ENCODE assay signal across 17 cellular contexts in the genomic region with DNA sequence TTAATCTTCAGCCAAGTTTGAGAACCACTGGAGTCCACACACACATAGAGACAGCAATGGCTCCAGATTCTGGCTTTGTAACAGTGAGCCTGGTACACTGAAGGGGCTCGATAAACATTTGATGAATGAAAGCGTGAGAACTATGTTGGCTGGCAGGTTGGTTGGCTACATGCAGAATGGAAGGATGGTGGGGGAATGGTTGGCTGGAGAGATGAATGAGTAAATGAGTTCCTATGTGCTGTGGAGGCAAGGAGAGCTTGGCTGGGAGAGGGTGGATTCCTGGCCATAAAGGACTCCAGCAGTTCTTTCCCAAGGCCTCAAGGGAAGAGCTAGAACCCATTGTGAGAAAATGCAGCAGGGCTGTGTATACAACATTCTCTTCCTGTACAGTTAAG.
A peak's percentile ranks its signal among the peaks of the same experiment; 100 is the strongest.
DNase-seq lines count a peak whose midpoint lies in the region; ATAC-seq and TF ChIP-seq lines count a peak whose summit lies in the region.
"Had no signal": no experiment of that assay in that cellular context is flagged by ENCODE, and none has a peak within 500 bp of the region (broad histone marks: within the 10 kb centered on the region; RNA-seq: fewer than 3 reads in every experiment).

No MANE protein-coding gene starts in this region.

- H3K27ac ChIP-seq in MM.1S (ENCODE audit: low read length): peak overlapping the region; percentile 43; the same call in 1 of the 2 replicates
- no peak overlapping the region for H3K27ac ChIP-seq in trophoblast cell (ENCODE audit: low read depth, low read length)
- H3K27ac ChIP-seq: C4-2B had no signal

- no peak overlapping the region for H4K8ac ChIP-seq in trophoblast cell (ENCODE audit: low read depth, low read length)

- WGBS in trophoblast cell (ENCODE audit: extremely low coverage, insufficient coverage, insufficient read length): no CpG with 5 or more reads among the region's 2 CpGs

- no peak overlapping the region for H3K4ac ChIP-seq in trophoblast cell (ENCODE audit: low read depth, low read length)

- intact Hi-C loops in natural killer cell (cut with micrococcal nuclease) (no loop called here), cardiac septum (cut with DNase I) (no loop called here)

- no peak overlapping the region for H2BK12ac ChIP-seq in trophoblast cell (ENCODE audit: low read length)

- H3K18ac ChIP-seq in trophoblast cell (ENCODE audit: low read length): no peak overlapping the region

- H3K27me3 Mint-ChIP-seq in natural killer cell (ENCODE audit: low read depth in 2 of 2): peaks cover 13 to 15% of the 10 kb centered on the region in 2 donors
- peaks cover 7 to 14% of the 10 kb centered on the region in 2 donors for H3K27me3 Mint-ChIP-seq in natural killer cell treated with Interleukin-12 subunit alpha and Interleukin-12 subunit beta and Interleukin-15 and Interleukin-18, amount 100 ng/mL, for 72 hours

- no peak overlapping the region for H3K14ac ChIP-seq in trophoblast cell (ENCODE audit: low read length)

- no peak for ATAC-seq in natural killer cell
- ATAC-seq in natural killer cell treated with Interleukin-12 subunit alpha and Interleukin-12 subunit beta and Interleukin-15 and Interleukin-18, amount 100 ng/mL, for 72 hours: no peak
- ATAC-seq in HG03342 (IDR thresholded peaks at IDR 0.05; ENCODE audit: unreplicated experiment): no peak
- ATAC-seq: GM23338, HepG2 had no signal

- peaks cover 14 to 23% of the 10 kb centered on the region in 2 donors for H3K4me1 Mint-ChIP-seq in natural killer cell
- peaks cover 13% of the 10 kb centered on the region in 2 donors for H3K4me1 Mint-ChIP-seq in natural killer cell treated with Interleukin-12 subunit alpha and Interleukin-12 subunit beta and Interleukin-15 and Interleukin-18, amount 100 ng/mL, for 72 hours (ENCODE audit: low read depth in 2 of 2)
- H3K4me1 Mint-ChIP-seq: B cell had no signal

- H3K23ac ChIP-seq in trophoblast cell (ENCODE audit: low read length): no peak overlapping the region

- H2BK120ac ChIP-seq in trophoblast cell (ENCODE audit: insufficient read depth, low read length, poor library complexity): no peak overlapping the region

- no peak overlapping the region for H4K91ac ChIP-seq in trophoblast cell (ENCODE audit: low read depth, low read length)

- H3K9me3 Mint-ChIP-seq in natural killer cell: no peaks in the 10 kb centered on the region
- H3K9me3 Mint-ChIP-seq in natural killer cell treated with Interleukin-12 subunit alpha and Interleukin-12 subunit beta and Interleukin-15 and Interleukin-18, amount 100 ng/mL, for 72 hours: no peaks in the 10 kb centered on the region
- H3K9me3 Mint-ChIP-seq: CD4-positive, alpha-beta T cell; GM23338; IgD-negative memory B cell had no signal

- H3K9ac ChIP-seq in MM.1S (ENCODE audit: low read length) (no peak overlapping the region), trophoblast cell (ENCODE audit: low read length) (no peak overlapping the region)

- no peak for DNase-seq in natural killer cell
- no peak for DNase-seq in natural killer cell treated with Interleukin-12 subunit alpha and Interleukin-12 subunit beta and Interleukin-15 and Interleukin-18, amount 100 ng/mL, for 72 hours (ENCODE audit: low spot score)
- no peak for DNase-seq in MM.1S
- peak; percentile 67 to 82 for DNase-seq in trophoblast cell
- no peak for DNase-seq in NCI-H2081 treated with DMSO at 0.1 percent for 48 hours (lab: John Stamatoyannopoulos, UW)
- no peak for DNase-seq in cardiac septum (ENCODE audit: low spot score)
- no peak for DNase-seq in 8988T
- DNase-seq: CD4-positive, alpha-beta T cell; DMS79 treated with DMSO at 0.1 percent for 48 hours; GF-D8; HCEC 1CT had no signal

- H3K4me3 ChIP-seq in MM.1S (ENCODE audit: low read length): no peak overlapping the region
- H3K4me3 ChIP-seq in trophoblast cell (ENCODE audit: low read depth, low read length): no peak overlapping the region
- H3K4me3 ChIP-seq: GM23338 had no signal

- H4K20me1 ChIP-seq in MM.1S (ENCODE audit: insufficient read depth, low read length): no peaks in the 10 kb centered on the region

- H3K4me3 Mint-ChIP-seq in natural killer cell: peak overlapping the region; percentile 40
- no peak overlapping the region for H3K4me3 Mint-ChIP-seq in natural killer cell treated with Interleukin-12 subunit alpha and Interleukin-12 subunit beta and Interleukin-15 and Interleukin-18, amount 100 ng/mL, for 72 hours
- H3K4me3 Mint-ChIP-seq: B cell; CD4-positive, alpha-beta T cell; GM23338; IgD-negative memory B cell had no signal

- no peak overlapping the region for H2BK5ac ChIP-seq in trophoblast cell (ENCODE audit: low read depth, low read length, poor library complexity)

- no peak overlapping the region for H2AK5ac ChIP-seq in trophoblast cell (ENCODE audit: low read length)

- H3K79me2 ChIP-seq in MM.1S (ENCODE audit: low read length) (no peaks in the 10 kb centered on the region), trophoblast cell (ENCODE audit: control insufficient read depth, insufficient read depth, low read length, poor library complexity) (no peaks in the 10 kb centered on the region)

- H3K27me3 ChIP-seq in MM.1S (replicated peaks; ENCODE audit: insufficient read depth, low read length) (no peaks in the 10 kb centered on the region), trophoblast cell (ENCODE audit: insufficient read depth, low read length) (no peaks in the 10 kb centered on the region)

- H3K4me1 ChIP-seq in MM.1S (ENCODE audit: low read length) (peaks cover 23% of the 10 kb centered on the region), trophoblast cell (ENCODE audit: control insufficient read depth in 1 of 2, insufficient read depth in 2 of 2, low read length in 2 of 2) (peaks cover 12 to 14% of the 10 kb centered on the region in 2 experiments)

- TF ChIP-seq CTCF in natural killer cell (IDR thresholded peaks at IDR 0.05) (no peak), MM.1S (IDR thresholded peaks at IDR 0.05; ENCODE audit: low read length) (no peak)

- H3K9me3 ChIP-seq in MM.1S (replicated peaks; ENCODE audit: insufficient read depth, low read length): no peaks in the 10 kb centered on the region
- H3K9me3 ChIP-seq in trophoblast cell (ENCODE audit: insufficient read depth, low read depth, low read length): peaks cover 2% of the 10 kb centered on the region

- no peaks in the 10 kb centered on the region for H3K9me2 ChIP-seq in MM.1S (replicated peaks; ENCODE audit: insufficient read depth, low read length)

- no peak overlapping the region for H2AFZ ChIP-seq in MM.1S (ENCODE audit: low read length)
- H2AFZ ChIP-seq in trophoblast cell (ENCODE audit: insufficient read depth, low read length, poor library complexity): no peak overlapping the region
- H2AFZ ChIP-seq: GM23338 had no signal

- 0 out of 2 replicates have a peak, but pooled peaks cover 8% of the 10 kb centered on the region for H3F3A ChIP-seq in MM.1S (ENCODE audit: insufficient read depth, low read length)

- no peaks in the 10 kb centered on the region for H3K79me1 ChIP-seq in trophoblast cell (ENCODE audit: low read length)

- peak overlapping the region in 1 of 2 donors; percentile 64 for H3K27ac Mint-ChIP-seq in natural killer cell
- peak overlapping the region in 1 of 2 donors; percentile 2 for H3K27ac Mint-ChIP-seq in natural killer cell treated with Interleukin-12 subunit alpha and Interleukin-12 subunit beta and Interleukin-15 and Interleukin-18, amount 100 ng/mL, for 72 hours
- H3K27ac Mint-ChIP-seq: B cell; CD4-positive, alpha-beta T cell; GM23338; IgD-negative memory B cell had no signal

- no peak overlapping the region for H4K12ac ChIP-seq in trophoblast cell (ENCODE audit: low read depth, low read length)

- peak overlapping the region; percentile 67; the same call in 1 of the 2 replicates for H3K4me2 ChIP-seq in MM.1S (ENCODE audit: low read depth, low read length)
- H3K4me2 ChIP-seq in trophoblast cell (ENCODE audit: low read length): no peak overlapping the region
- H3K4me2 ChIP-seq: GM23338 had no signal

- H3K36me3 ChIP-seq in MM.1S (replicated peaks; ENCODE audit: insufficient read depth, low read length): no peaks in the 10 kb centered on the region
- H3K36me3 ChIP-seq in trophoblast cell (ENCODE audit: control insufficient read depth in 1 of 2, insufficient read depth in 2 of 2, low read length in 2 of 2): no peaks in the 10 kb centered on the region

- H3K36me3 Mint-ChIP-seq in natural killer cell: no peaks in the 10 kb centered on the region
- H3K36me3 Mint-ChIP-seq in natural killer cell treated with Interleukin-12 subunit alpha and Interleukin-12 subunit beta and Interleukin-15 and Interleukin-18, amount 100 ng/mL, for 72 hours: no peaks in the 10 kb centered on the region
- H3K36me3 Mint-ChIP-seq: IgD-negative memory B cell had no signal

Comparison
In these comparisons a context has a peak if more than half of its experiments do, and no peak if none do; other contexts are left out.
1. DNase-seq: peak in trophoblast cell (2 of 2); none in natural killer cell (single experiment), natural killer cell treated with Interleukin-12 subunit alpha and Interleukin-12 subunit beta and Interleukin-15 and Interleukin-18, amount 100 ng/mL, for 72 hours (single experiment), MM.1S (single experiment), NCI-H2081 treated with DMSO at 0.1 percent for 48 hours (single experiment), cardiac septum (single experiment) and 8988T (single experiment).